In the genomic region with DNA sequence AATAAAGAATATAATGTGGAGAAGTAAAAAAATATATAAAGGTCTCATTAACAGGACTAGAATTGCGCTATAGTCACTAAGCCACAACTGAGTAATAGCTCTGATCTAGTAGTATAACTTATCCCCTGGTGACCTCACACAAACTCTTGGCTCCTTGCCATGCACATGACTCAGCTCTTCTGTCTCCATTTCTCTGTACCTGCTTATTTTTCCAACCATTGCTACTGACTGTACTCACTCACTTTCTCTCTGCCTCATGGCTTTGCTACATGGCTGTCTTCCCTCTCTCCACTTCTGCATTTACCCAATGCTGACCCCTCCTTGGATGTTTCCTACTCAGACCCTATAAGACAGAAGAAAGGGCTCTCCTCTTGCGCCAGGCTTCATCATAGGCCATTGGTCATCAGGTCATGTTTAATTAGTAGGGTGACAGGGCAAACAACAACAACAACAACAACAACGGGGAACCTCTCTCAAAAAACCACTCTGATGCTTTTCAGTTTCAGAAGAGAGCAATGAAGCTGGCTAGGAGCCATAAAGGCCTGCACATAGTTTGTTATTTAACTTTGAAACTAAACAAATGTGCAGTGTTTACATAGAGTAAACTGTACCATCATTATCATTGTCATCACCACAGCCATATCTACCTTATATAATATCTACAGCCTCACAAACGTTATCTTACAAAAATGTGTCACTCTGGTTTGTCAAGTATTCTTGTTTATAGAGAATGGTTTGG, we compare ENCODE assay signal across 8 cellular contexts. TPM values are rescaled to one million over a fixed set of nuclear protein-coding genes. Genes with fewer than 3 reads are reported as not detected.
DNase-seq lines count a peak whose midpoint lies in the region; ATAC-seq and TF ChIP-seq lines count a peak whose summit lies in the region.

No MANE protein-coding gene starts in this region.

- peaks cover 6% of the 10 kb centered on the region for H3K4me1 ChIP-seq in SJCRH30
- no peaks in the 10 kb centered on the region for H3K4me1 ChIP-seq in prostate gland (replicated peaks)

- peak; percentile 46 for ATAC-seq in HG03439 (IDR thresholded peaks at IDR 0.05; ENCODE audit: unreplicated experiment)
- ATAC-seq in HG03159 (IDR thresholded peaks at IDR 0.05; ENCODE audit: unreplicated experiment), result no peak
- ATAC-seq in HG02642 (IDR thresholded peaks at IDR 0.05; ENCODE audit: poor library complexity, unreplicated experiment), result no peak

- 67% methylated on average over 4 of the region's 4 CpGs for WGBS in prostate gland

- no peak for TF ChIP-seq CTCF in AG10803 (conservative IDR thresholded peaks at IDR 0.05; ENCODE audit: low read length)
- TF ChIP-seq CTCF in brain microvascular endothelial cell (IDR thresholded peaks at IDR 0.05; ENCODE audit: low read depth, low read length, missing control alignments), result no peak
- no peak for TF ChIP-seq CTCF in prostate gland (IDR thresholded peaks at IDR 0.05)

- no peak overlapping the region for H3K4me3 ChIP-seq in AG10803 (ENCODE audit: low read length)
- H3K4me3 ChIP-seq in SJCRH30, result no peak overlapping the region
- H3K4me3 ChIP-seq in brain microvascular endothelial cell (ENCODE audit: low read depth, low read length), result no peak overlapping the region
- H3K4me3 ChIP-seq in prostate gland, result no peak overlapping the region

- no peak overlapping the region; the same call in 1 of the 2 replicates for H3K27ac ChIP-seq in SJCRH30
- H3K27ac ChIP-seq in brain microvascular endothelial cell, result peak overlapping the region; percentile 17
- no peak overlapping the region for H3K27ac ChIP-seq in prostate gland

- H3K36me3 ChIP-seq in SJCRH30, result no peaks in the 10 kb centered on the region
- H3K36me3 ChIP-seq in brain microvascular endothelial cell (replicated peaks), result no peaks in the 10 kb centered on the region
- no peaks in the 10 kb centered on the region for H3K36me3 ChIP-seq in prostate gland

- in situ Hi-C loops in brain microvascular endothelial cell (cut with HindIII; ENCODE audit: low pct_ligation_motif_present, low sequenced_read_pairs), result no loop called here

- intact Hi-C loops in prostate gland (cut with DNase I), result no loop called here

- TF ChIP-seq POLR2A in prostate gland (IDR thresholded peaks at IDR 0.05), result no peak

- no peaks in the 10 kb centered on the region for H3K27me3 ChIP-seq in SJCRH30
- H3K27me3 ChIP-seq in brain microvascular endothelial cell (replicated peaks), result no peaks in the 10 kb centered on the region
- H3K27me3 ChIP-seq in prostate gland (replicated peaks; ENCODE audit: insufficient read depth), result no peaks in the 10 kb centered on the region

- no peaks in the 10 kb centered on the region for H3K9me3 ChIP-seq in SJCRH30 (replicated peaks)
- H3K9me3 ChIP-seq in prostate gland, result no peaks in the 10 kb centered on the region

- DNase-seq in AG10803 (ENCODE audit: low read depth) (peak; percentile 64), SJCRH30 (peak; percentile 73 to 85), brain microvascular endothelial cell (peak; percentile 93), prostate gland (ENCODE audit: low spot score) (peak; percentile 16), Ammon's horn (ENCODE audit: low spot score) (no peak)

RNA-seq across cellular contexts. Expression of a gene that starts 25.6 kb away (rescaled TPM):
- 30.6 and 33.7 TPM in 2 replicates for total RNA-seq in SJCRH30 (2014; rRNA removed; shearing (Covaris generic))
- 10 to 100 TPM; 12.1 to 19.1 TPM for total RNA-seq in prostate gland
